Comparison of ENCODE assay signal across 25 cellular contexts in genomic region chr14:36570065-36570464, GRCh38. TPM values are rescaled to one million over a fixed set of nuclear protein-coding genes. Genes with fewer than 3 reads are reported as not detected.
DNase-seq lines count a peak whose midpoint lies in the region; TF ChIP-seq lines count a peak whose summit lies in the region.
"Had no signal": no experiment of that assay in that cellular context is flagged by ENCODE, and none has a peak within 500 bp of the region (broad histone marks: within the 10 kb centered on the region; RNA-seq: fewer than 3 reads in every experiment).

No MANE protein-coding gene starts in this region.

- no peaks in the 10 kb centered on the region for H3K27me3 ChIP-seq in Karpas-422 (ENCODE audit: low read length)
- H3K27me3 ChIP-seq: BE2C, Peyer's patch, SJCRH30 had no signal

- no peak overlapping the region for H2AFZ ChIP-seq in Karpas-422 (ENCODE audit: low read length)

- no peak overlapping the region for H3K9ac ChIP-seq in Karpas-422 (ENCODE audit: low read length)

- DNase-seq in DMS153 (lab: John Stamatoyannopoulos, UW) (peak; percentile 41), DMS153 treated with DMSO at 0.1 percent for 48 hours (lab: John Stamatoyannopoulos, UW; ENCODE audit: unreplicated experiment) (no peak), A172 (ENCODE audit: low spot score) (peak; percentile 6), RWPE1 (ENCODE audit: low spot score) (peak; percentile 8), epithelial cell of prostate (ENCODE audit: low read depth, low spot score) (peak; percentile 48), Karpas-422 (no peak)
- no peak for DNase-seq in stimulated activated CD4-positive, alpha-beta T cell treated with anti-CD3 and anti-CD28 coated beads, Interleukin-4, amount 100 ng/mL, for 24 hours
- DNase-seq: ACHN, BE2C, Calu3, DMS53, GOT3, IMR-90, KG1, NCI-H1092, NCI-H1436 treated with DMSO at 0.1 percent for 48 hours, NCI-H2107, NCI-H446 treated with DMSO at 0.1 percent for 48 hours, NCI-H526, Peyer's patch, SJCRH30, T-cell had no signal

- peaks cover 4% of the 10 kb centered on the region; the same call in 1 of the 2 replicates for H3K4me1 ChIP-seq in Karpas-422 (ENCODE audit: low read length)
- H3K4me1 ChIP-seq: BE2C, HAP-1, Peyer's patch, SJCRH30 had no signal

- no peak overlapping the region for H3K4me2 ChIP-seq in Karpas-422 (ENCODE audit: low read depth, low read length, poor library complexity, severe bottlenecking)

- H4K20me1 ChIP-seq in Karpas-422 (ENCODE audit: insufficient read depth, low read depth, low read length): no peaks in the 10 kb centered on the region

- no peak overlapping the region for H3K4me3 ChIP-seq in Karpas-422 (ENCODE audit: low read length)
- H3K4me3 ChIP-seq: HAP-1, Peyer's patch, SJCRH30 had no signal

- no peaks in the 10 kb centered on the region for H3K79me2 ChIP-seq in Karpas-422 (ENCODE audit: low read length)

- POLR2A ChIA-PET in RWPE1 (lab: Yijun Ruan, JAX; ENCODE audit: low non-redundant PET): no interaction called here

- H3K9me3 ChIP-seq in Karpas-422 (ENCODE audit: low read length): no peaks in the 10 kb centered on the region
- H3K9me3 ChIP-seq: BE2C, HAP-1, Peyer's patch, SJCRH30 had no signal

- TF ChIP-seq CTCF in RWPE1 (conservative IDR thresholded peaks at IDR 0.05; ENCODE audit: low read depth): no peak

- H3K27ac ChIP-seq in RWPE1: no peak overlapping the region
- H3K27ac ChIP-seq in epithelial cell of prostate: no peak overlapping the region
- H3K27ac ChIP-seq in Karpas-422 (ENCODE audit: low read length): no peak overlapping the region
- H3K27ac ChIP-seq: 22Rv1, Peyer's patch, SJCRH30 had no signal

- H3K9me2 ChIP-seq in Karpas-422 (replicated peaks; ENCODE audit: insufficient read depth, low read length): no peaks in the 10 kb centered on the region

- CTCF ChIA-PET in RWPE1 (lab: Yijun Ruan, JAX): no interaction called here

- H3K36me3 ChIP-seq in Karpas-422 (ENCODE audit: insufficient read depth, low read length): no peaks in the 10 kb centered on the region
- H3K36me3 ChIP-seq: BE2C, HAP-1, Peyer's patch, SJCRH30 had no signal

RNA-seq across cellular contexts. Expression of gene NKX2-8, which starts 12.3 kb away (rescaled TPM):
- not detected in 2 replicates for total RNA-seq in A172 (2014; rRNA removed; shearing (Covaris generic))
- not detected in 2 replicates for total RNA-seq in Karpas-422 (2014; rRNA removed; shearing (Covaris generic); ENCODE audit: low replicate concordance)
- total RNA-seq: IMR-90, OCI-LY7, Peyer's patch, SJCRH30, T-cell had no signal

RNA-seq across cellular contexts. Expression of gene NKX2-1, which starts 50.0 kb away (rescaled TPM):
- not detected in 2 replicates for total RNA-seq in A172 (2014; rRNA removed; shearing (Covaris generic))
- not detected in 2 replicates for total RNA-seq in Karpas-422 (2014; rRNA removed; shearing (Covaris generic); ENCODE audit: low replicate concordance)
- total RNA-seq: Calu3, IMR-90, OCI-LY7, Peyer's patch, SJCRH30 had no signal

Comparison
In these comparisons a context has a peak if more than half of its experiments do, and no peak if none do; other contexts are left out.
1. DNase-seq: peak in DMS153 (single experiment), A172 (single experiment), RWPE1 (single experiment) and epithelial cell of prostate (single experiment); none in DMS153 treated with DMSO at 0.1 percent for 48 hours (single experiment), Karpas-422 (single experiment) and stimulated activated CD4-positive, alpha-beta T cell treated with anti-CD3 and anti-CD28 coated beads, Interleukin-4, amount 100 ng/mL, for 24 hours (single experiment).